26 cellular contexts compared by ENCODE assay signal in the genomic region with DNA sequence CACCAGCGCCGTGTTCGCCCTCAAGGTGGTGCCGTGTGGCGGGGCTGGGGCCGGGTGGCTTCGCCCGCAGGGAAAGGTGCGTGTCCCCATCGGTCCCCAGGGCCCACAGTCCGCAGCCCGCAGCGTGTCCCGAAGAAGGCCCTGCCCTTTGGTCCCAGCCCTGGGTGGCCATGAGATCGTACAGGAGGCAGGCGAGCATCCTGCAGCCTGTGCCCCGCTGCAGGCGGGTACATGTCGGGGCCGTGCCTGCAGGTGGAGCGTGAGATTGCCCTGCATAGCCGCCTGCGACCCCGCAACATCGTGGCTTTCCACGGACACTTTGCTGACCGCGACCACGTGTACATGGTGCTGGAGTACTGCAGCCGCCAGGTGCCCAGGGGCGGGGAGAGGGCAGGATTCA. TPM values are rescaled to one million over a fixed set of nuclear protein-coding genes. Genes with fewer than 3 reads are reported as not detected.
A peak's percentile ranks its signal among the peaks of the same experiment; 100 is the strongest.
DNase-seq lines count a peak whose midpoint lies in the region; ATAC-seq, FAIRE-seq and TF ChIP-seq lines count a peak whose summit lies in the region.
"Had no signal": no experiment of that assay in that cellular context is flagged by ENCODE, and none has a peak within 500 bp of the region (broad histone marks: within the 10 kb centered on the region; RNA-seq: fewer than 3 reads in every experiment).

No MANE protein-coding gene starts in this region.

- H2BK120ac ChIP-seq in H1 (replicated peaks; ENCODE audit: low read depth, low read length), result no peak overlapping the region

- TF ChIP-seq CTCF in SK-N-SH (IDR thresholded peaks at IDR 0.05), result no peak
- no peak for TF ChIP-seq CTCF in HEK293 (tag by site-specific recombination; IDR thresholded peaks at IDR 0.05)
- peak in 1 of 3 experiments; percentile 35; a peak in 1 of 4 replicates for TF ChIP-seq CTCF in H1 (IDR thresholded peaks at IDR 0.05; ENCODE audit: control extremely low read depth in 1 of 3, insufficient read depth in 1 of 3, low read depth in 1 of 3, low read length in 3 of 3)

- no peak overlapping the region for H3K23ac ChIP-seq in H1 (ENCODE audit: insufficient read length)

- TF ChIP-seq RAD21 in SK-N-SH (IDR thresholded peaks at IDR 0.05; ENCODE audit: low read length) (no peak), H1 (IDR thresholded peaks at IDR 0.05 in 1 of 2, conservative IDR thresholded peaks at IDR 0.05 in 1 of 2; ENCODE audit: low read depth in 2 of 2, low read length in 2 of 2) (peak in 1 of 2 experiments; percentile 12; a peak in 1 of 4 replicates)

- peaks cover 8% of the 10 kb centered on the region; the same call in 1 of the 2 replicates for H3K23me2 ChIP-seq in H1 (ENCODE audit: low read depth, low read length)

- FAIRE-seq in H1 (lab: Jason Lieb, UNC), result no peak
- no peak for FAIRE-seq in GM19239 (lab: Jason Lieb, UNC)

- H3K9ac ChIP-seq in SK-N-SH (no peak overlapping the region), H1 (replicated peaks in 1 of 4; ENCODE audit: extremely low read depth in 1 of 4, low read depth in 3 of 4, low read length in 3 of 4) (no peak overlapping the region)

- POLR2A ChIA-PET in SK-N-SH (lab: Yijun Ruan, JAX), result no interaction called here
- POLR2A ChIA-PET in HEK293 (lab: Yijun Ruan, JAX), result no interaction called here
- POLR2A ChIA-PET in H1 (lab: Charles Lee; ENCODE audit: partially characterized antibody), result interaction anchor here (0.8 to 1.4 kb wide), 2 partner anchors 11 to 66 kb away, joined by 3 to 4 read pairs; no protein-coding TSS in a partner anchor

- no peak overlapping the region for H3K18ac ChIP-seq in H1 (ENCODE audit: extremely low read depth, low read length)

- H3K79me2 ChIP-seq in SK-N-SH (ENCODE audit: insufficient read depth) (no peaks in the 10 kb centered on the region), H1 (ENCODE audit: control insufficient read depth in 1 of 2, insufficient read depth in 2 of 2, low read length in 2 of 2) (no peaks in the 10 kb centered on the region)

- TF ChIP-seq EP300 in SK-N-SH (IDR thresholded peaks at IDR 0.05; ENCODE audit: borderline replicate concordance in 1 of 2, low read depth in 1 of 2, low read length in 1 of 2) (no peak), H1 (IDR thresholded peaks at IDR 0.05; ENCODE audit: borderline replicate concordance in 1 of 2, low read depth in 2 of 2, low read length in 2 of 2) (no peak)

- no peak overlapping the region for H4K5ac ChIP-seq in H1 (ENCODE audit: insufficient read length, low read depth, low read length)

- H3K4me3 ChIP-seq in SK-N-SH (ENCODE audit: low read depth in 2 of 2, low read length in 1 of 2), result no peak overlapping the region
- no peak overlapping the region for H3K4me3 ChIP-seq in HEK293 (ENCODE audit: low read depth, low read length)
- no peak overlapping the region for H3K4me3 ChIP-seq in H1 (ENCODE audit: extremely low read depth in 1 of 4, insufficient read depth in 2 of 4, low read depth in 3 of 4, low read length in 4 of 4)
- H3K4me3 ChIP-seq: SJCRH30 had no signal

- H3F3A ChIP-seq in SK-N-SH (replicated peaks; ENCODE audit: insufficient read depth), result peaks cover 6% of the 10 kb centered on the region

- no peak overlapping the region for H2BK5ac ChIP-seq in H1 (ENCODE audit: low read depth, low read length)

- 10% methylated on average over 16 of the region's 31 CpGs for WGBS in SK-N-SH (ENCODE audit: low lambda C conversion rate)
- 89% methylated on average over 31 of the region's 31 CpGs; no CpG with 5 or more reads in 1 of the 2 experiments for WGBS in H1 (ENCODE audit: extremely low coverage in 1 of 2, insufficient coverage in 1 of 2, insufficient read length in 1 of 2, insufficient replicate concordance in 2 of 2, low coverage in 1 of 2, low lambda C conversion rate in 2 of 2, missing lambda C conversion rate in 1 of 2), 2 experiments

- peaks cover 69% of the 10 kb centered on the region for H3K27me3 ChIP-seq in SK-N-SH (ENCODE audit: insufficient read depth)
- H3K27me3 ChIP-seq in H1 (replicated peaks in 1 of 4; ENCODE audit: control insufficient read depth in 3 of 4, extremely low read depth in 1 of 4, insufficient read depth in 3 of 4, low read length in 3 of 4), result peaks cover 19 to 34% (median 31%) of the 10 kb centered on the region in 4 experiments
- H3K27me3 ChIP-seq: SJCRH30 had no signal

- H3K4me2 ChIP-seq in SK-N-SH (no peak overlapping the region), H1 (ENCODE audit: insufficient read depth in 1 of 2, low read depth in 2 of 2, low read length in 2 of 2) (no peak overlapping the region; a peak in 1 of 4 replicates)

- CTCF ChIA-PET in SK-N-SH (lab: Yijun Ruan, JAX), result interaction anchor here (1.5 to 1.7 kb wide), 2 partner anchors 21 to 23 kb away, joined by 4 to 8 read pairs; no protein-coding TSS in a partner anchor
- CTCF ChIA-PET in HEK293 (lab: Yijun Ruan, JAX), result interaction anchor here (0.8 kb wide), 1 partner anchor 501 kb away, joined by 3 read pairs; no protein-coding TSS in a partner anchor
- CTCF ChIA-PET in H1 (lab: Charles Lee; ENCODE audit: partially characterized antibody), result interaction anchor here (1.0 to 1.2 kb wide), 3 partner anchors 11 to 59 kb away, joined by 3 to 4 read pairs (median 4); no protein-coding TSS in a partner anchor

- no peaks in the 10 kb centered on the region for H3K79me1 ChIP-seq in H1 (ENCODE audit: low read depth, low read length)

- H2BK15ac ChIP-seq in H1 (ENCODE audit: low read length), result no peak overlapping the region

- H3K9me3 ChIP-seq in SK-N-SH, result no peaks in the 10 kb centered on the region
- no peaks in the 10 kb centered on the region for H3K9me3 ChIP-seq in HEK293 (ENCODE audit: control insufficient read depth, insufficient read depth, low read depth, low read length)
- no peaks in the 10 kb centered on the region for H3K9me3 ChIP-seq in H1 (ENCODE audit: insufficient read depth in 2 of 2, low read depth in 1 of 2, low read length in 1 of 2)
- H3K9me3 ChIP-seq: BE2C, SJCRH30 had no signal

- H2AK5ac ChIP-seq in H1 (ENCODE audit: low read depth, low read length), result no peak overlapping the region

- no peak overlapping the region for H3K4ac ChIP-seq in H1 (replicated peaks; ENCODE audit: insufficient read length, low read depth, low read length)

- TF ChIP-seq POLR2A in H1 (IDR thresholded peaks at IDR 0.05; ENCODE audit: control extremely low read depth in 1 of 2, low read depth in 2 of 2, low read length in 2 of 2), result no peak

- H3K27ac ChIP-seq in SK-N-SH (ENCODE audit: low read depth in 2 of 2, low read length in 1 of 2) (no peak overlapping the region), HEK293 (ENCODE audit: extremely low read depth, low read depth, low read length) (no peak overlapping the region), H1 (ENCODE audit: low read depth, low read length) (no peak overlapping the region)
- H3K27ac ChIP-seq: 22Rv1, HL-60, SJCRH30 had no signal

- no peak overlapping the region for H4K8ac ChIP-seq in H1 (ENCODE audit: extremely low read depth, insufficient read depth, low read length)

- H3K36me3 ChIP-seq in SK-N-SH (replicated peaks in 1 of 2; ENCODE audit: control insufficient read depth in 1 of 2, insufficient read depth in 2 of 2, low read length in 1 of 2) (no peaks in the 10 kb centered on the region), HEK293 (ENCODE audit: control insufficient read depth in 2 of 2, insufficient read depth in 1 of 2, low read length in 2 of 2) (no peaks in the 10 kb centered on the region), H1 (ENCODE audit: control insufficient read depth in 2 of 4, insufficient read depth in 4 of 4, low read length in 3 of 4) (no peaks in the 10 kb centered on the region; a peak in 1 of 8 replicates)
- H3K36me3 ChIP-seq: BE2C, SJCRH30 had no signal

- H3K56ac ChIP-seq in H1 (replicated peaks; ENCODE audit: insufficient read length, low read depth, low read length), result no peak overlapping the region

- ATAC-seq in SK-N-SH treated with all-trans-retinoic acid at 6 μM for 48 hours, result peak; percentile 51
- ATAC-seq: T-cell had no signal

- H3K9me2 ChIP-seq in SK-N-SH, result no peaks in the 10 kb centered on the region

- H4K20me1 ChIP-seq in SK-N-SH (ENCODE audit: insufficient read depth), result no peaks in the 10 kb centered on the region
- H4K20me1 ChIP-seq in H1 (replicated peaks in 1 of 2; ENCODE audit: control insufficient read depth in 1 of 2, insufficient read depth in 2 of 2, low read length in 2 of 2), result peaks cover 8 to 15% of the 10 kb centered on the region in 2 experiments

- no peak overlapping the region for H4K91ac ChIP-seq in H1 (replicated peaks; ENCODE audit: insufficient read length, low read length)

- DNase-seq in SK-N-SH, result no peak
- peak in 1 of 2 experiments; percentile 48 for DNase-seq in H1 (ENCODE audit: low read depth in 1 of 2, low spot score in 2 of 2)
- no peak for DNase-seq in HUDEP-2 (lab: John Stamatoyannopoulos, UW; ENCODE audit: unreplicated experiment in 76 of 76)
- DNase-seq in GM19239 (ENCODE audit: insufficient read length, low spot score), result no peak
- DNase-seq: ACHN; BE2C; CD8-positive, alpha-beta memory T cell; DMS79 treated with DMSO at 0.1 percent for 48 hours; GF-D8; HCEC 1CT; Kasumi-1; MV-4-11; NCI-H1105; NCI-H146; NCI-H2029; NCI-H446; NCI-H524 treated with DMSO at 0.1 percent for 48 hours; NCI-H774; SJCRH30; T-cell had no signal

- no peak overlapping the region for H2BK20ac ChIP-seq in H1 (ENCODE audit: low read length)

- H3K4me1 ChIP-seq in SK-N-SH (ENCODE audit: control insufficient read depth in 1 of 2, insufficient read depth in 2 of 2, low read depth in 1 of 2, low read length in 1 of 2), result no peaks in the 10 kb centered on the region
- no peaks in the 10 kb centered on the region for H3K4me1 ChIP-seq in HEK293 (ENCODE audit: control insufficient read depth, insufficient read depth, low read length)
- peaks cover 0 to 3% (median 1%) of the 10 kb centered on the region in 4 experiments; a peak in 3 of 7 replicates for H3K4me1 ChIP-seq in H1 (replicated peaks in 1 of 4; ENCODE audit: control insufficient read depth in 3 of 4, insufficient read depth in 4 of 4, low read length in 3 of 4)
- H3K4me1 ChIP-seq: BE2C, SJCRH30 had no signal

- H2AFZ ChIP-seq in SK-N-SH (ENCODE audit: low read depth), result no peak overlapping the region
- no peak overlapping the region for H2AFZ ChIP-seq in H1 (ENCODE audit: low read length)

- 0 out of 2 replicates have a peak overlapping the region, but pooled peaks have one; percentile 40 for H2BK12ac ChIP-seq in H1 (ENCODE audit: low read depth, low read length)

- no peak overlapping the region for H3K14ac ChIP-seq in H1 (ENCODE audit: insufficient read length)

RNA-seq across cellular contexts. Expression of gene PLK5, which starts 1.5 kb away (rescaled TPM):
- polyA plus RNA-seq in SK-N-SH (2012; rRNA removed) (0.03 TPM in 1 of 2 replicates, not detected in the other), H1 (2011; rRNA removed) (0.45 and 0.82 TPM in 2 replicates)
- not detected in 2 replicates for polyA plus RNA-seq in SK-N-SH (2012; cell fraction: cytosol; rRNA removed)
- 0.35 and 0.39 TPM in 2 replicates for polyA plus RNA-seq in SK-N-SH (2012; cell fraction: nucleus; rRNA removed)
- 0.43 and 1.2 TPM in 2 replicates for total RNA-seq in H1 (2021; fragmentation: NEBNext Ultra II Directional; extraction: Animal tissue kit (Norgen Biotek cat#: 25700))
- 0.69 TPM for polyA plus RNA-seq in H1 (2011; cell fraction: cytosol; rRNA removed)
- 4.9 TPM for polyA plus RNA-seq in H1 (2011; cell fraction: nucleus; rRNA removed)
- polyA plus RNA-seq in H1 (2012, experiment 1 of 2), result 0.56 to 0.73 TPM (median 0.64 TPM) in 3 of 4 replicates, not detected in the other
- 0.29 TPM for polyA plus RNA-seq in H1 (2012, experiment 2 of 2)
- polyA plus RNA-seq in H1 (2013, experiment 1 of 2), result 0.81 TPM
- polyA plus RNA-seq in H1 (2013, experiment 2 of 2), result 0.33 TPM
- 0.06 and 0.29 TPM in 2 replicates for polyA minus RNA-seq in H1 (2011; rRNA and poly(A)+ RNA removed)
- 0.66 TPM for polyA minus RNA-seq in H1 (2011; cell fraction: cytosol; rRNA and poly(A)+ RNA removed)
- 1.5 TPM for polyA minus RNA-seq in H1 (2011; cell fraction: nucleus; rRNA and poly(A)+ RNA removed)
- total RNA-seq: CD8-positive, alpha-beta memory T cell; M059J; SJCRH30; T-cell had no signal
- polyA plus RNA-seq: CD14-positive monocyte; CD8-positive, alpha-beta memory T cell had no signal

RNA-seq across cellular contexts. Expression of gene ADAMTSL5, which starts 12.5 kb away (rescaled TPM):
- polyA plus RNA-seq in SK-N-SH (2012; rRNA removed) (5.7 and 6.3 TPM in 2 replicates), H1 (2011; rRNA removed) (0.82 and 2.6 TPM in 2 replicates)
- polyA plus RNA-seq in SK-N-SH (2012; cell fraction: cytosol; rRNA removed), result 2.8 and 3.8 TPM in 2 replicates
- polyA plus RNA-seq in SK-N-SH (2012; cell fraction: nucleus; rRNA removed), result 26.7 and 27.1 TPM in 2 replicates
- 0.99 and 1.4 TPM in 2 replicates for total RNA-seq in H1 (2021; fragmentation: NEBNext Ultra II Directional; extraction: Animal tissue kit (Norgen Biotek cat#: 25700))
- polyA plus RNA-seq in H1 (2011; cell fraction: cytosol; rRNA removed), result 1.0 TPM
- polyA plus RNA-seq in H1 (2011; cell fraction: nucleus; rRNA removed), result 2.7 TPM
- 0.42 to 0.86 TPM (median 0.67 TPM) in 4 replicates for polyA plus RNA-seq in H1 (2012, experiment 1 of 2)
- polyA plus RNA-seq in H1 (2012, experiment 2 of 2), result 0.30 TPM
- polyA plus RNA-seq in H1 (2013, experiment 1 of 2), result 0.26 TPM
- 0.42 TPM for polyA plus RNA-seq in H1 (2013, experiment 2 of 2)
- polyA minus RNA-seq in H1 (2011; rRNA and poly(A)+ RNA removed), result 0.09 and 0.49 TPM in 2 replicates
- not detected for polyA minus RNA-seq in H1 (2011; cell fraction: cytosol; rRNA and poly(A)+ RNA removed)
- 0.40 TPM for polyA minus RNA-seq in H1 (2011; cell fraction: nucleus; rRNA and poly(A)+ RNA removed)
- polyA plus RNA-seq: CD14-positive monocyte had no signal

RNA-seq across cellular contexts. Expression of gene REEP6, which starts 34.4 kb away (rescaled TPM):
- polyA plus RNA-seq in SK-N-SH (2012; rRNA removed) (6.8 and 9.1 TPM in 2 replicates), H1 (2011; rRNA removed) (20.7 and 31.4 TPM in 2 replicates)
- polyA plus RNA-seq in SK-N-SH (2012; cell fraction: cytosol; rRNA removed), result 4.0 and 5.0 TPM in 2 replicates
- 5.8 and 6.7 TPM in 2 replicates for polyA plus RNA-seq in SK-N-SH (2012; cell fraction: nucleus; rRNA removed)
- total RNA-seq in H1 (2021; fragmentation: NEBNext Ultra II Directional; extraction: Animal tissue kit (Norgen Biotek cat#: 25700)), result 12.6 and 13.4 TPM in 2 replicates
- 12.6 TPM for polyA plus RNA-seq in H1 (2011; cell fraction: cytosol; rRNA removed)
- 14.4 TPM for polyA plus RNA-seq in H1 (2011; cell fraction: nucleus; rRNA removed)
- polyA plus RNA-seq in H1 (2012, experiment 1 of 2), result 8.7 to 19.5 TPM (median 15.4 TPM) in 4 replicates
- 12.8 TPM for polyA plus RNA-seq in H1 (2012, experiment 2 of 2)
- polyA plus RNA-seq in H1 (2013, experiment 1 of 2), result 17.9 TPM
- 25.1 TPM for polyA plus RNA-seq in H1 (2013, experiment 2 of 2)
- polyA minus RNA-seq in H1 (2011; rRNA and poly(A)+ RNA removed), result 4.2 and 5.5 TPM in 2 replicates
- 13.8 TPM for polyA minus RNA-seq in H1 (2011; cell fraction: cytosol; rRNA and poly(A)+ RNA removed)
- 6.6 TPM for polyA minus RNA-seq in H1 (2011; cell fraction: nucleus; rRNA and poly(A)+ RNA removed)

RNA-seq across cellular contexts. Expression of gene PCSK4, which starts 35.2 kb away (rescaled TPM):
- polyA plus RNA-seq in SK-N-SH (2012; rRNA removed) (5.8 and 6.6 TPM in 2 replicates), H1 (2011; rRNA removed) (10.7 and 18.3 TPM in 2 replicates)
- 1.1 and 1.5 TPM in 2 replicates for polyA plus RNA-seq in SK-N-SH (2012; cell fraction: cytosol; rRNA removed)
- 69.2 and 138 TPM in 2 replicates for polyA plus RNA-seq in SK-N-SH (2012; cell fraction: nucleus; rRNA removed)
- total RNA-seq in H1 (2021; fragmentation: NEBNext Ultra II Directional; extraction: Animal tissue kit (Norgen Biotek cat#: 25700)), result 9.7 and 9.8 TPM in 2 replicates
- polyA plus RNA-seq in H1 (2011; cell fraction: cytosol; rRNA removed), result 13.4 TPM
- polyA plus RNA-seq in H1 (2011; cell fraction: nucleus; rRNA removed), result 104 TPM
- 7.7 to 16.1 TPM (median 11.6 TPM) in 4 replicates for polyA plus RNA-seq in H1 (2012, experiment 1 of 2)
- 5.0 TPM for polyA plus RNA-seq in H1 (2012, experiment 2 of 2)
- 8.5 TPM for polyA plus RNA-seq in H1 (2013, experiment 1 of 2)
- polyA plus RNA-seq in H1 (2013, experiment 2 of 2), result 5.6 TPM
- 1.6 and 1.9 TPM in 2 replicates for polyA minus RNA-seq in H1 (2011; rRNA and poly(A)+ RNA removed)
- polyA minus RNA-seq in H1 (2011; cell fraction: cytosol; rRNA and poly(A)+ RNA removed), result 8.1 TPM
- polyA minus RNA-seq in H1 (2011; cell fraction: nucleus; rRNA and poly(A)+ RNA removed), result 14.3 TPM

RNA-seq across cellular contexts. Expression of gene MEX3D, which starts 42.8 kb away (rescaled TPM):
- 11.5 and 14.9 TPM in 2 replicates for polyA plus RNA-seq in SK-N-SH (2012; rRNA removed)
- 6.4 and 11.6 TPM in 2 replicates for polyA plus RNA-seq in SK-N-SH (2012; cell fraction: cytosol; rRNA removed)
- 10.4 and 15.7 TPM in 2 replicates for polyA plus RNA-seq in SK-N-SH (2012; cell fraction: nucleus; rRNA removed)
- total RNA-seq in H1 (2021; fragmentation: NEBNext Ultra II Directional; extraction: Animal tissue kit (Norgen Biotek cat#: 25700)), result 78.8 and 83.4 TPM in 2 replicates
- polyA plus RNA-seq in H1 (2011; rRNA removed), result 20.8 and 32.1 TPM in 2 replicates
- polyA plus RNA-seq in H1 (2011; cell fraction: cytosol; rRNA removed), result 26.0 TPM
- polyA plus RNA-seq in H1 (2011; cell fraction: nucleus; rRNA removed), result 30.2 TPM
- polyA plus RNA-seq in H1 (2012, experiment 1 of 2), result 18.2 to 26.2 TPM (median 24.6 TPM) in 4 replicates
- polyA plus RNA-seq in H1 (2012, experiment 2 of 2), result 15.1 TPM
- polyA plus RNA-seq in H1 (2013, experiment 1 of 2), result 41.2 TPM
- 41.1 TPM for polyA plus RNA-seq in H1 (2013, experiment 2 of 2)
- 3.1 and 6.7 TPM in 2 replicates for polyA minus RNA-seq in H1 (2011; rRNA and poly(A)+ RNA removed)
- 76.2 TPM for polyA minus RNA-seq in H1 (2011; cell fraction: cytosol; rRNA and poly(A)+ RNA removed)
- polyA minus RNA-seq in H1 (2011; cell fraction: nucleus; rRNA and poly(A)+ RNA removed), result 34.3 TPM
- polyA plus RNA-seq: CD8-positive, alpha-beta memory T cell had no signal
